Comparison of ENCODE assay signal across 19 cellular contexts in genomic region chr18:8625693-8626092, GRCh38. TPM values are rescaled to one million over a fixed set of nuclear protein-coding genes. Genes with fewer than 3 reads are reported as not detected.
DNase-seq lines count a peak whose midpoint lies in the region; ATAC-seq and TF ChIP-seq lines count a peak whose summit lies in the region.
"Had no signal": no experiment of that assay in that cellular context is flagged by ENCODE, and none has a peak within 500 bp of the region (broad histone marks: within the 10 kb centered on the region; RNA-seq: fewer than 3 reads in every experiment).

No MANE protein-coding gene starts in this region.

- H3K4me1 ChIP-seq in endodermal cell (ENCODE audit: control insufficient read depth, insufficient read depth, low read length) = no peaks in the 10 kb centered on the region

- no peaks in the 10 kb centered on the region for H3K27me3 ChIP-seq in endodermal cell (ENCODE audit: control insufficient read depth, insufficient read depth, low read length, poor library complexity, severe bottlenecking)
- H3K27me3 ChIP-seq: tibial artery had no signal

- DNase-seq in Right ventricle myocardium superior = no peak
- DNase-seq in Right ventricle myocardium inferior (ENCODE audit: missing footprints) = no peak
- peak; percentile 98 for DNase-seq in NCI-H69 (lab: John Stamatoyannopoulos, UW)
- DNase-seq in endodermal cell = no peak
- no peak for DNase-seq in HK-2 (ENCODE audit: unreplicated experiment)
- DNase-seq in hippocampal formation (lab: John Stamatoyannopoulos, UW) = no peak
- DNase-seq: activated naive CD4-positive, alpha-beta T cell treated with anti-CD3 and anti-CD28 coated beads, Interleukin-2, amount 10 ng/mL, durations not matched to agents 7 days and 5 days; aorta; DND-41; head of caudate nucleus; mesendoderm; NCI-H187; nephron progenitor cell; stimulated activated CD4-positive, alpha-beta T cell treated with anti-CD3 and anti-CD28 coated beads, Interleukin-12 subunit alpha, Interleukin-12 subunit beta, amount 100 ng/mL, for 4 hours; tibial artery had no signal

- ATAC-seq in Right ventricle myocardium superior (ENCODE audit: poor library complexity) = peak; percentile 13
- ATAC-seq in Right ventricle myocardium inferior = no peak
- no peak for ATAC-seq in stimulated activated memory B cell treated with anti-CD40 and anti-IgM and Interleukin-4, amounts not matched to agents 10 μg/mL and 1 μg/mL and 100 μg/mL, for 72 hours
- ATAC-seq in HG03095 (IDR thresholded peaks at IDR 0.05; ENCODE audit: unreplicated experiment) = no peak
- ATAC-seq: A549 had no signal

- H3K27me3 Mint-ChIP-seq in endodermal cell (ENCODE audit: insufficient read depth) = no peaks in the 10 kb centered on the region
- H3K27me3 Mint-ChIP-seq in stimulated activated memory B cell treated with anti-CD40 and anti-IgM and Interleukin-4, amounts not matched to agents 10 μg/mL and 1 μg/mL and 100 μg/mL, for 72 hours = no peaks in the 10 kb centered on the region
- H3K27me3 Mint-ChIP-seq: activated naive CD4-positive, alpha-beta T cell treated with anti-CD3 and anti-CD28 coated beads, Interleukin-2, amount 10 ng/mL, durations not matched to agents 7 days and 5 days had no signal

- peaks cover 19% of the 10 kb centered on the region for H3K9me3 ChIP-seq in endodermal cell (ENCODE audit: control insufficient read depth, low read length)
- H3K9me3 ChIP-seq: A549, tibial artery had no signal

- TF ChIP-seq CTCF in endodermal cell (conservative IDR thresholded peaks at IDR 0.05) = no peak

- 89 to 96% methylated on average over 5 to 8 of the region's 9 CpGs for WGBS in endodermal cell (ENCODE audit: insufficient coverage in 1 of 2, insufficient read length in 1 of 2), 2 experiments

- intact Hi-C loops in Right ventricle myocardium superior (cut with DNase I) = no loop called here
- intact Hi-C loops in Right ventricle myocardium inferior (cut with DNase I) = loop anchor here (5.0 to 10.0 kb wide), 2 partner anchors 63 to 79 kb away; partner anchors contain the start of gene MTCL1

- peaks cover 27% of the 10 kb centered on the region for H3K9me3 Mint-ChIP-seq in endodermal cell
- no peaks in the 10 kb centered on the region for H3K9me3 Mint-ChIP-seq in stimulated activated memory B cell treated with anti-CD40 and anti-IgM and Interleukin-4, amounts not matched to agents 10 μg/mL and 1 μg/mL and 100 μg/mL, for 72 hours

- H3K36me3 Mint-ChIP-seq in endodermal cell (ENCODE audit: low read depth) = peaks cover 67% of the 10 kb centered on the region
- peaks cover 49% of the 10 kb centered on the region for H3K36me3 Mint-ChIP-seq in stimulated activated memory B cell treated with anti-CD40 and anti-IgM and Interleukin-4, amounts not matched to agents 10 μg/mL and 1 μg/mL and 100 μg/mL, for 72 hours

- no peak overlapping the region for H3K9ac ChIP-seq in endodermal cell (ENCODE audit: extremely low read depth, low read length, poor library complexity, severe bottlenecking)

- no peak overlapping the region for H3K27ac ChIP-seq in endodermal cell (ENCODE audit: low read depth, low read length)
- H3K27ac ChIP-seq: A549, C4-2B, tibial artery had no signal

- H3K4me3 Mint-ChIP-seq in endodermal cell = no peak overlapping the region
- no peak overlapping the region for H3K4me3 Mint-ChIP-seq in stimulated activated memory B cell treated with anti-CD40 and anti-IgM and Interleukin-4, amounts not matched to agents 10 μg/mL and 1 μg/mL and 100 μg/mL, for 72 hours
- H3K4me3 Mint-ChIP-seq: activated naive CD4-positive, alpha-beta T cell treated with anti-CD3 and anti-CD28 coated beads, Interleukin-2, amount 10 ng/mL, durations not matched to agents 7 days and 5 days; nephron progenitor cell had no signal

- peaks cover 52% of the 10 kb centered on the region for H3K36me3 ChIP-seq in endodermal cell (ENCODE audit: control insufficient read depth, insufficient read depth, low read length)

- no peak overlapping the region for H3K4me3 ChIP-seq in endodermal cell (ENCODE audit: low read length)
- H3K4me3 ChIP-seq: A549, tibial artery had no signal

- peaks cover 37% of the 10 kb centered on the region for H3K4me1 Mint-ChIP-seq in endodermal cell
- H3K4me1 Mint-ChIP-seq in stimulated activated memory B cell treated with anti-CD40 and anti-IgM and Interleukin-4, amounts not matched to agents 10 μg/mL and 1 μg/mL and 100 μg/mL, for 72 hours = peaks cover 39% of the 10 kb centered on the region

- peak overlapping the region; percentile 27 for H3K27ac Mint-ChIP-seq in endodermal cell
- peak overlapping the region; percentile 72 for H3K27ac Mint-ChIP-seq in stimulated activated memory B cell treated with anti-CD40 and anti-IgM and Interleukin-4, amounts not matched to agents 10 μg/mL and 1 μg/mL and 100 μg/mL, for 72 hours
- H3K27ac Mint-ChIP-seq: activated naive CD4-positive, alpha-beta T cell treated with anti-CD3 and anti-CD28 coated beads, Interleukin-2, amount 10 ng/mL, durations not matched to agents 7 days and 5 days had no signal

RNA-seq across cellular contexts. Expression of gene RAB12, which starts 16.5 kb away (rescaled TPM):
- total RNA-seq in Right ventricle myocardium superior = 123 TPM
- 113 TPM for total RNA-seq in Right ventricle myocardium inferior
- total RNA-seq in endodermal cell = 10 to 100 TPM; 22.0 to 27.0 TPM
- polyA plus RNA-seq in endodermal cell (2013, experiment 1 of 2) = 26.2 TPM
- 26.1 TPM for polyA plus RNA-seq in endodermal cell (2013, experiment 2 of 2)
